8 cellular contexts compared by ENCODE assay signal in genomic region chr2:169828141-169828811, GRCh38. TPM values are rescaled to one million over a fixed set of nuclear protein-coding genes. Genes with fewer than 3 reads are reported as not detected.
A peak's percentile ranks its signal among the peaks of the same experiment; 100 is the strongest.
DNase-seq lines count a peak whose midpoint lies in the region; ATAC-seq and TF ChIP-seq lines count a peak whose summit lies in the region.

No MANE protein-coding gene starts in this region.

- no peak for TF ChIP-seq POLR2A in suprapubic skin (IDR thresholded peaks at IDR 0.05)

- no peaks in the 10 kb centered on the region for H3K36me3 ChIP-seq in fibroblast of lung (ENCODE audit: control insufficient read depth, insufficient read depth, low read length)
- no peaks in the 10 kb centered on the region for H3K36me3 ChIP-seq in suprapubic skin

- H3K27ac ChIP-seq in fibroblast of lung (ENCODE audit: insufficient read depth, low read length) (peak overlapping the region; percentile 73), suprapubic skin (peak overlapping the region; percentile 94)

- H3K79me2 ChIP-seq in fibroblast of lung (ENCODE audit: control insufficient read depth, insufficient read depth, low read length): peaks cover 59% of the 10 kb centered on the region

- H3K9ac ChIP-seq in fibroblast of lung (ENCODE audit: insufficient read depth, low read length): peak overlapping the region; percentile 82

- ATAC-seq in HG02981 (IDR thresholded peaks at IDR 0.05; ENCODE audit: unreplicated experiment): peak; percentile 19
- ATAC-seq in activated T-cell treated with anti-CD3 and anti-CD28 coated beads, Interleukin-2, amount 50 U/mL, for 72 hours (replicated peaks in 1 of 2): peak; percentile 34 to 38
- ATAC-seq in naive thymus-derived CD8-positive, alpha-beta T cell: peak; percentile 38 to 43

- H3K27me3 ChIP-seq in fibroblast of lung (ENCODE audit: control insufficient read depth, insufficient read depth, low read length): no peaks in the 10 kb centered on the region
- H3K27me3 ChIP-seq in suprapubic skin: no peaks in the 10 kb centered on the region

- H2AFZ ChIP-seq in fibroblast of lung (ENCODE audit: low read length): no peak overlapping the region

- POLR2A ChIA-PET in naive thymus-derived CD8-positive, alpha-beta T cell (lab: Charles Lee): interaction anchor here (0.5 to 2.7 kb wide), 4 partner anchors 9 to 306 kb away, joined by 3 to 14 read pairs (median 5); partner anchors contain the start of gene SSB

- H3K4me3 ChIP-seq in GM08714 (ENCODE audit: low read length): peak overlapping the region; percentile 77
- H3K4me3 ChIP-seq in fibroblast of lung (replicated peaks in 1 of 4; ENCODE audit: control extremely low read depth in 1 of 4, insufficient read depth in 1 of 4, low read depth in 3 of 4, low read length in 4 of 4): peak overlapping the region; percentile 48 to 89 (median 84)
- peak overlapping the region; percentile 95 for H3K4me3 ChIP-seq in suprapubic skin

- 1% methylated on average over 13 of the region's 13 CpGs for WGBS in suprapubic skin

- TF ChIP-seq CTCF in fibroblast of lung (conservative IDR thresholded peaks at IDR 0.05 in 1 of 2, IDR thresholded peaks at IDR 0.05 in 1 of 2; ENCODE audit: low read depth in 1 of 2, low read length in 2 of 2) (no peak), suprapubic skin (IDR thresholded peaks at IDR 0.05) (no peak)

- H3K4me1 Mint-ChIP-seq in activated T-cell treated with anti-CD3 and anti-CD28 coated beads, Interleukin-2, amount 50 U/mL, for 72 hours (ENCODE audit: low read depth): peaks cover 58% of the 10 kb centered on the region
- H3K4me1 Mint-ChIP-seq in naive thymus-derived CD8-positive, alpha-beta T cell: peaks cover 35 to 73% (median 66%) of the 10 kb centered on the region in 4 donors

- H3K9me3 ChIP-seq in fibroblast of lung (ENCODE audit: control insufficient read depth, insufficient read depth, low read depth, low read length): no peaks in the 10 kb centered on the region
- no peaks in the 10 kb centered on the region for H3K9me3 ChIP-seq in suprapubic skin

- H3K4me1 ChIP-seq in fibroblast of lung (ENCODE audit: control insufficient read depth, extremely low read depth, insufficient read depth, low read length): no peaks in the 10 kb centered on the region
- H3K4me1 ChIP-seq in suprapubic skin: peaks cover 54% of the 10 kb centered on the region

- H3K9me3 Mint-ChIP-seq in activated T-cell treated with anti-CD3 and anti-CD28 coated beads, Interleukin-2, amount 50 U/mL, for 72 hours: no peaks in the 10 kb centered on the region
- H3K9me3 Mint-ChIP-seq in naive thymus-derived CD8-positive, alpha-beta T cell: no peaks in the 10 kb centered on the region

- no peak for TF ChIP-seq EP300 in suprapubic skin (IDR thresholded peaks at IDR 0.05)

- DNase-seq in NOMO-1 treated with dmso at 0.1 percent for 144 hours (lab: John Stamatoyannopoulos, UW; ENCODE audit: unreplicated experiment) (peak; percentile 29), fibroblast of lung (ENCODE audit: low read depth in 2 of 2) (peak; percentile 37 to 65), suprapubic skin (ENCODE audit: low spot score in 2 of 2) (peak in 1 of 2 donors; percentile 65), NCI-H1694 treated with DMSO at 0.1 percent for 48 hours (lab: John Stamatoyannopoulos, UW) (no peak)
- DNase-seq in activated T-cell treated with anti-CD3 and anti-CD28 coated beads, Interleukin-2, amount 50 U/mL, for 72 hours: peak; percentile 40 to 59
- peak in 8 of 10 donors; percentile 13 to 54 (median 28) for DNase-seq in naive thymus-derived CD8-positive, alpha-beta T cell

- H3K27ac Mint-ChIP-seq in activated T-cell treated with anti-CD3 and anti-CD28 coated beads, Interleukin-2, amount 50 U/mL, for 72 hours: peak overlapping the region; percentile 88
- peak overlapping the region; percentile 79 to 97 (median 91) for H3K27ac Mint-ChIP-seq in naive thymus-derived CD8-positive, alpha-beta T cell

- no peaks in the 10 kb centered on the region for H4K20me1 ChIP-seq in fibroblast of lung (ENCODE audit: control insufficient read depth, extremely low read depth, insufficient read depth, low read length)

- H3K36me3 Mint-ChIP-seq in activated T-cell treated with anti-CD3 and anti-CD28 coated beads, Interleukin-2, amount 50 U/mL, for 72 hours (ENCODE audit: insufficient read depth in 2 of 2): peaks cover 3 to 6% of the 10 kb centered on the region in 2 donors
- peaks cover 0 to 17% (median 0%) of the 10 kb centered on the region in 3 donors for H3K36me3 Mint-ChIP-seq in naive thymus-derived CD8-positive, alpha-beta T cell

- H3K4me2 ChIP-seq in fibroblast of lung (ENCODE audit: extremely low read depth, insufficient read depth, low read length): peak overlapping the region; percentile 98

- H3K4me3 Mint-ChIP-seq in activated T-cell treated with anti-CD3 and anti-CD28 coated beads, Interleukin-2, amount 50 U/mL, for 72 hours: peak overlapping the region; percentile 91 to 95
- H3K4me3 Mint-ChIP-seq in naive thymus-derived CD8-positive, alpha-beta T cell: peak overlapping the region; percentile 88 to 100 (median 97)

- H3K27me3 Mint-ChIP-seq in activated T-cell treated with anti-CD3 and anti-CD28 coated beads, Interleukin-2, amount 50 U/mL, for 72 hours (ENCODE audit: low read depth): no peaks in the 10 kb centered on the region
- no peaks in the 10 kb centered on the region for H3K27me3 Mint-ChIP-seq in naive thymus-derived CD8-positive, alpha-beta T cell

RNA-seq across cellular contexts. Expression of gene UBR3, which starts 1.0 kb away (rescaled TPM):
- total RNA-seq in activated T-cell treated with anti-CD3 and anti-CD28 coated beads, Interleukin-2, amount 50 U/mL, for 72 hours: 10 to 100 TPM; 21.0 to 23.6 TPM
- total RNA-seq in fibroblast of lung (28.2 and 39.5 TPM in 2 replicates), suprapubic skin (100 to 1,000 TPM in 1 of 4 donors, 10 to 100 TPM in 3; 41.9 to 140 (median 60.4) TPM)
- polyA plus RNA-seq in fibroblast of lung: 19.1 and 21.7 TPM in 2 replicates
- polyA plus RNA-seq in fibroblast of lung (2012): 13.3 and 13.6 TPM in 2 replicates
- 4.0 and 5.3 TPM in 2 replicates for polyA minus RNA-seq in fibroblast of lung (ENCODE audit: low replicate concordance)
- 10 to 100 TPM; 43.3 to 43.5 TPM for total RNA-seq in naive thymus-derived CD8-positive, alpha-beta T cell
- 10 to 100 TPM in 1 of 3 donors, 1 to 10 TPM in 2; 6.8 to 11.6 (median 7.5) TPM for polyA plus RNA-seq in naive thymus-derived CD8-positive, alpha-beta T cell

RNA-seq across cellular contexts. Expression of gene METTL5, which starts 3.6 kb away (rescaled TPM):
- total RNA-seq in activated T-cell treated with anti-CD3 and anti-CD28 coated beads, Interleukin-2, amount 50 U/mL, for 72 hours: 100 to 1,000 TPM in 1 of 2 donors, 10 to 100 TPM in 1; 84.0 to 110 TPM
- total RNA-seq in fibroblast of lung: 44.7 and 50.9 TPM in 2 replicates
- polyA plus RNA-seq in fibroblast of lung: 52.9 and 54.5 TPM in 2 replicates
- 63.2 and 77.5 TPM in 2 replicates for polyA plus RNA-seq in fibroblast of lung (2012)
- 14.0 TPM in 1 of 2 replicates, not detected in the other for polyA minus RNA-seq in fibroblast of lung (ENCODE audit: low replicate concordance)
- 10 to 100 TPM; 50.8 to 58.1 TPM for total RNA-seq in naive thymus-derived CD8-positive, alpha-beta T cell
- polyA plus RNA-seq in naive thymus-derived CD8-positive, alpha-beta T cell: 100 to 1,000 TPM; 115 to 155 (median 130) TPM
- total RNA-seq in suprapubic skin: 10 to 100 TPM; 34.8 to 43.9 (median 41.2) TPM

RNA-seq across cellular contexts. Expression of gene SSB, which starts 29.6 kb away (rescaled TPM):
- 10 to 100 TPM; 65.9 to 75.0 TPM for total RNA-seq in activated T-cell treated with anti-CD3 and anti-CD28 coated beads, Interleukin-2, amount 50 U/mL, for 72 hours
- total RNA-seq in fibroblast of lung (83.6 and 88.9 TPM in 2 replicates), suprapubic skin (10 to 100 TPM; 35.5 to 91.0 (median 44.4) TPM)
- polyA plus RNA-seq in fibroblast of lung: 121 and 138 TPM in 2 replicates
- 112 and 139 TPM in 2 replicates for polyA plus RNA-seq in fibroblast of lung (2012)
- polyA minus RNA-seq in fibroblast of lung (ENCODE audit: low replicate concordance): 0.79 and 3.0 TPM in 2 replicates
- 100 to 1,000 TPM; 110 to 115 TPM for total RNA-seq in naive thymus-derived CD8-positive, alpha-beta T cell
- 100 to 1,000 TPM; 124 to 153 (median 128) TPM for polyA plus RNA-seq in naive thymus-derived CD8-positive, alpha-beta T cell
